In the genomic region with DNA sequence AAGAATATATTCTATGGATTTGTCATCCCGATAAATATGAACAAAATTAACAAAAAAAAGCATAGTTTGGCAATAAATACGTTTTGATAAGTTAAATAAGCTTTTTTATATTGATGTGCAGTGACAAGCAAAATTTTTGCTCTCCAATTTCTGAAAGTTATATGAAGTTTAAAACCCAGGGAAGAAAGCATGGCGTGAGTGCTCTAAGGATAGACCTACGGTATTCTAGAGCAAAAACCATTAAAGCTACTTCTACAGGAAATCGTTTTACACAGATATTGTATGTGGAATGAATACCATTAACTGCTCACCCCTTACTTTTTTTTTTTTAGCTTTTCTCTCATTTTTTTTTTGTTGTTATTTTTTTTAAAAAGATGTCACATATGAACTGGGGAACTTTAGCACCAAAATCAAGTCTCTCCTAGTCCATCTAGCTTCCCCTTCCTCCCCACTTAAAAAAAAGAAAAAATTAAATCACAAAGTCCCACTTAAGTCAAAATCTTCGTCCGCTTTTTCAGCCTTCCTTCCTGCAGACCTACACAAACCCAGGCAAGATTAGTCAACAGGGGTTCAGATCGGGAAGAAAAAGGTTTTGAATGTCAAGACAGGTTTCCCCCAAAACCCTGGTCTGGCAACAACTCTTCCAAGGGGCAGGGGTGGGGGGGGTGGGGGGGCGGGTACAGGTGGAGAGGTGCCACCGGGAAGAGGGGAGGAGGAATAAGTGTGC, we compare ENCODE assay signal across 8 cellular contexts. TPM values are rescaled to one million over a fixed set of nuclear protein-coding genes. Genes with fewer than 3 reads are reported as not detected.
DNase-seq lines count a peak whose midpoint lies in the region; ATAC-seq, FAIRE-seq and TF ChIP-seq lines count a peak whose summit lies in the region.

No MANE protein-coding gene starts in this region.

- H3K4me3 ChIP-seq in CD4-positive, CD25-positive, alpha-beta regulatory T cell (ENCODE audit: low read depth, low read length): peak overlapping the region; percentile 99
- H3K4me3 ChIP-seq in epithelial cell of proximal tubule (ENCODE audit: low read depth, low read length): peak overlapping the region; percentile 99
- H3K4me3 ChIP-seq in ovary: peak overlapping the region; percentile 85

- H3K9me3 Mint-ChIP-seq in CD4-positive, CD25-positive, alpha-beta regulatory T cell: peaks cover 0 to 4% (median 0%) of the 10 kb centered on the region in 7 donors

- H3K27me3 Mint-ChIP-seq in CD4-positive, CD25-positive, alpha-beta regulatory T cell: peaks cover 13% of the 10 kb centered on the region

- H3K27me3 ChIP-seq in CD4-positive, CD25-positive, alpha-beta regulatory T cell (ENCODE audit: control insufficient read depth, insufficient read depth, low read length): no peaks in the 10 kb centered on the region
- H3K27me3 ChIP-seq in ovary: no peaks in the 10 kb centered on the region

- H3K27ac ChIP-seq in CD4-positive, CD25-positive, alpha-beta regulatory T cell (ENCODE audit: insufficient read depth, low read length, poor library complexity, severe bottlenecking): peak overlapping the region; percentile 99
- peak overlapping the region; percentile 88 to 100 for H3K27ac ChIP-seq in ovary

- intact Hi-C loops in ovary (cut with DNase I): loop anchor here (5.0 to 10.0 kb wide), 7 partner anchors 104 to 544 kb away; no protein-coding TSS in a partner anchor
- intact Hi-C loops in posterior vena cava (cut with DNase I): loop anchor here in 1 of 2 donors (10.0 kb wide), 2 partner anchors 394 to 644 kb away; no protein-coding TSS in a partner anchor

- H3K4me3 Mint-ChIP-seq in CD4-positive, CD25-positive, alpha-beta regulatory T cell: peak overlapping the region; percentile 95 to 100 (median 98)

- H3K4me1 ChIP-seq in CD4-positive, CD25-positive, alpha-beta regulatory T cell (ENCODE audit: control insufficient read depth, insufficient read depth, low read length, poor library complexity, severe bottlenecking): peaks cover 71% of the 10 kb centered on the region
- peaks cover 8% of the 10 kb centered on the region for H3K4me1 ChIP-seq in ovary (ENCODE audit: insufficient read depth)

- H3K36me3 Mint-ChIP-seq in CD4-positive, CD25-positive, alpha-beta regulatory T cell: peaks cover 41% of the 10 kb centered on the region

- peak overlapping the region; percentile 96 to 100 (median 100) for H3K27ac Mint-ChIP-seq in CD4-positive, CD25-positive, alpha-beta regulatory T cell

- no peak for FAIRE-seq in RCC 7860 (lab: Jason Lieb, UNC)

- no peaks in the 10 kb centered on the region for H3K9me3 ChIP-seq in CD4-positive, CD25-positive, alpha-beta regulatory T cell (ENCODE audit: control insufficient read depth in 2 of 2, low read length in 2 of 2)
- no peaks in the 10 kb centered on the region for H3K9me3 ChIP-seq in ovary

- peak in 1 of 3 donors; percentile 48 for DNase-seq in CD4-positive, CD25-positive, alpha-beta regulatory T cell
- DNase-seq in RCC 7860 (ENCODE audit: low spot score) (peak; percentile 13), epithelial cell of proximal tubule (ENCODE audit: low read depth) (no peak), ovary (no peak), DMS153 (lab: John Stamatoyannopoulos, UW) (no peak), left lobe of liver (ENCODE audit: low spot score) (no peak), Ammon's horn (ENCODE audit: low spot score) (no peak), posterior vena cava (ENCODE audit: low spot score) (no peak)

- no peak for ATAC-seq in CD4-positive, CD25-positive, alpha-beta regulatory T cell (ENCODE audit: low read depth in 2 of 2)
- no peak for ATAC-seq in left lobe of liver

- TF ChIP-seq CTCF in epithelial cell of proximal tubule (conservative IDR thresholded peaks at IDR 0.05; ENCODE audit: low read depth, low read length): no peak
- TF ChIP-seq CTCF in ovary (IDR thresholded peaks at IDR 0.05): no peak

- H3K4me1 Mint-ChIP-seq in CD4-positive, CD25-positive, alpha-beta regulatory T cell: peaks cover 19 to 61% (median 49%) of the 10 kb centered on the region in 4 donors

- WGBS in ovary, 3 donors: 9 to 11% (median 10%) methylated on average over 10 of the region's 10 CpGs

- peaks cover 25% of the 10 kb centered on the region for H3K36me3 ChIP-seq in CD4-positive, CD25-positive, alpha-beta regulatory T cell (ENCODE audit: control insufficient read depth, insufficient read depth, low read length)
- H3K36me3 ChIP-seq in ovary: no peaks in the 10 kb centered on the region

- no peak for TF ChIP-seq EP300 in ovary (IDR thresholded peaks at IDR 0.05)

- no peak for TF ChIP-seq POLR2A in ovary (IDR thresholded peaks at IDR 0.05)

RNA-seq across cellular contexts. Expression of a gene that starts 4.4 kb away (rescaled TPM):
- 200 TPM for total RNA-seq in CD4-positive, CD25-positive, alpha-beta regulatory T cell
- 100 to 1,000 TPM in 2 of 4 donors, 10 to 100 TPM in 2; 78.5 to 116 (median 105) TPM for polyA plus RNA-seq in CD4-positive, CD25-positive, alpha-beta regulatory T cell
- 87.0 and 142 TPM in 2 replicates for total RNA-seq in epithelial cell of proximal tubule
- 1,000 to 10,000 TPM in 2 of 7 donors, 100 to 1,000 TPM in 5; 412 to 1,074 (median 693) TPM for total RNA-seq in ovary
- 100 to 1,000 TPM; 336 to 525 TPM for polyA plus RNA-seq in ovary
- 236 TPM for total RNA-seq in left lobe of liver
- total RNA-seq in posterior vena cava: 100 to 1,000 TPM; 311 to 319 TPM
